ENCODE assay signal across 26 cellular contexts in genomic region chr12:99709116-99709515, GRCh38.
"Had no signal": no experiment of that assay in that cellular context is flagged by ENCODE, and none has a peak within 500 bp of the region (broad histone marks: within the 10 kb centered on the region; RNA-seq: fewer than 3 reads in every experiment).

No MANE protein-coding gene starts in this region.

- H3K36me3 ChIP-seq: colonic mucosa, esophagus muscularis mucosa, esophagus squamous epithelium, gastrocnemius medialis, gastroesophageal sphincter, heart left ventricle, heart right ventricle had no signal

- H3K27me3 ChIP-seq: colonic mucosa, dorsolateral prefrontal cortex, esophagus muscularis mucosa, esophagus squamous epithelium, gastrocnemius medialis, gastroesophageal sphincter, heart left ventricle, heart right ventricle had no signal

- H3K4me3 ChIP-seq: colonic mucosa, coronary artery, dorsolateral prefrontal cortex, esophagus muscularis mucosa, esophagus squamous epithelium, gastrocnemius medialis, gastroesophageal sphincter, heart left ventricle, heart right ventricle had no signal

- H3K27ac ChIP-seq: colonic mucosa, coronary artery, dorsolateral prefrontal cortex, epithelial cell of prostate, esophagus muscularis mucosa, esophagus squamous epithelium, gastrocnemius medialis, gastroesophageal sphincter, heart left ventricle, heart right ventricle had no signal

- ATAC-seq: effector memory CD8-positive, alpha-beta T cell; esophagus mucosa; gastrocnemius medialis; gastroesophageal sphincter; heart left ventricle; heart right ventricle had no signal

- FAIRE-seq: colon, endometrium, endothelial cell of umbilical vein, frontal cortex had no signal

- DNase-seq: colonic mucosa; cortex of kidney; dermis blood vessel endothelial cell; dorsolateral prefrontal cortex; effector CD4-positive, alpha-beta T cell; effector CD8-positive, alpha-beta T cell; effector memory CD4-positive, alpha-beta T cell; effector memory CD8-positive, alpha-beta T cell; endodermal cell; erythroblast; esophagus squamous epithelium; foreskin fibroblast; foreskin melanocyte; gastrocnemius medialis; glutamatergic neuron; heart left ventricle; heart right ventricle had no signal

- H3K9me3 ChIP-seq: colonic mucosa had no signal

- H3K4me1 ChIP-seq: colonic mucosa, esophagus muscularis mucosa, esophagus squamous epithelium, gastrocnemius medialis, gastroesophageal sphincter, heart left ventricle, heart right ventricle had no signal
